5 cellular contexts compared by ENCODE assay signal in the genomic region with DNA sequence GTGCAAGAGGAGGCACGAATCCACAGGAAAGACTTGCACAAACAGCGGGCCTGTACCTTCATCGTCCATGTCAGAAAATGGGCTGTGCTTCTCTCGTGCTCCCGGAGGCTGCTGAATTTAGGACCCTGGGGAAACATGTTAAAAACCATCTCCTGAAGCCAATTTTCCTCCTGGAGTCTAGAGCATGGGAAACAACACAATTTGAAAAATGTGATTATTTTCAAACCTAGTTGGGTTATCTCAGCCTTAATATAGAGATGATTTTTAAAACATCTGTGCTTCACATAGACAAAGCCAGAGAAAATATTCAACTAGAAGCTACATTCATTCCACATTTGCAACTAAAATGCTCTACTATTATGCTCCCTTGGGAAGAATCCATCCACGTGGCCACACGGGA.
"Had no signal": no experiment of that assay in that cellular context is flagged by ENCODE, and none has a peak within 500 bp of the region (broad histone marks: within the 10 kb centered on the region; RNA-seq: fewer than 3 reads in every experiment).

No MANE protein-coding gene starts in this region.

- DNase-seq: GM23248, H9, HCEC 1CT, IMR-90 had no signal

- H3K27ac ChIP-seq: GM23248 had no signal

- ATAC-seq: K562 had no signal

- H2AFZ ChIP-seq: GM23248 had no signal

- H3K27ac Mint-ChIP-seq: H9 had no signal

- H3K4me3 ChIP-seq: GM23248, K562 had no signal

- H3K9me3 Mint-ChIP-seq: H9 had no signal

- H3K4me3 Mint-ChIP-seq: H9 had no signal
